8 cellular contexts compared by ENCODE assay signal in genomic region chr6:21935561-21936028, GRCh38.
A peak's percentile ranks its signal among the peaks of the same experiment; 100 is the strongest.
DNase-seq lines count a peak whose midpoint lies in the region; ATAC-seq, FAIRE-seq and TF ChIP-seq lines count a peak whose summit lies in the region.

No MANE protein-coding gene starts in this region.

- ATAC-seq in A549 (peak in 1 of 2 experiments; percentile 54; a peak in 2 of 6 replicates), right lobe of liver (peak; percentile 54 to 76 (median 62)), HG03439 (IDR thresholded peaks at IDR 0.05; ENCODE audit: unreplicated experiment) (no peak)
- no peak for ATAC-seq in activated CD8-positive, alpha-beta memory T cell treated with anti-CD3 and anti-CD28 coated beads, Interleukin-2, amount 10 ng/mL, durations not matched to agents 7 days and 5 days

- H3K27me3 ChIP-seq in Karpas-422 (ENCODE audit: low read length) (no peaks in the 10 kb centered on the region), right lobe of liver (no peaks in the 10 kb centered on the region)

- no peaks in the 10 kb centered on the region for H3K4me1 Mint-ChIP-seq in activated CD8-positive, alpha-beta memory T cell treated with anti-CD3 and anti-CD28 coated beads, Interleukin-2, amount 10 ng/mL, durations not matched to agents 7 days and 5 days

- no peak for TF ChIP-seq POLR2A in A549 (IDR thresholded peaks at IDR 0.05; ENCODE audit: low read length)
- TF ChIP-seq POLR2A in right lobe of liver (IDR thresholded peaks at IDR 0.05): no peak

- POLR2A ChIA-PET in A549 (lab: Yijun Ruan, JAX): no interaction called here

- no peaks in the 10 kb centered on the region for H3K9me3 Mint-ChIP-seq in activated CD8-positive, alpha-beta memory T cell treated with anti-CD3 and anti-CD28 coated beads, Interleukin-2, amount 10 ng/mL, durations not matched to agents 7 days and 5 days (ENCODE audit: low read depth)

- peak; percentile 24; the same call in 1 of the 3 replicates for TF ChIP-seq CTCF in A549 (IDR thresholded peaks at IDR 0.05)
- TF ChIP-seq CTCF in GM12874 (IDR thresholded peaks at IDR 0.05; ENCODE audit: insufficient read depth, low read depth, low read length): peak; percentile 52; the same call in 1 of the 2 replicates
- TF ChIP-seq CTCF in right lobe of liver (IDR thresholded peaks at IDR 0.05): peak; percentile 50 to 67 (median 56)

- WGBS in A549 (ENCODE audit: missing lambda C conversion rate): 63% methylated on average over 2 of the region's 2 CpGs
- 16% methylated on average over 2 of the region's 2 CpGs for WGBS in right lobe of liver (ENCODE audit: insufficient coverage, low coverage, low lambda C conversion rate, missing lambda C conversion rate)

- no peak for TF ChIP-seq EP300 in A549 (IDR thresholded peaks at IDR 0.05)

- H3K36me3 ChIP-seq in Karpas-422 (ENCODE audit: insufficient read depth, low read length): no peaks in the 10 kb centered on the region
- H3K36me3 ChIP-seq in right lobe of liver: no peaks in the 10 kb centered on the region

- H3K4me2 ChIP-seq in A549 (no peak overlapping the region), Karpas-422 (ENCODE audit: low read depth, low read length, poor library complexity, severe bottlenecking) (no peak overlapping the region)

- peak in 1 of 2 experiments; percentile 39; a peak in 2 of 5 replicates for TF ChIP-seq RAD21 in A549 (conservative IDR thresholded peaks at IDR 0.05 in 1 of 2, IDR thresholded peaks at IDR 0.05 in 1 of 2)

- H3K4me3 Mint-ChIP-seq in activated CD8-positive, alpha-beta memory T cell treated with anti-CD3 and anti-CD28 coated beads, Interleukin-2, amount 10 ng/mL, durations not matched to agents 7 days and 5 days: no peak overlapping the region

- CTCF ChIA-PET in A549 (lab: Yijun Ruan, JAX): no interaction called here
- CTCF ChIA-PET in activated CD8-positive, alpha-beta memory T cell treated with anti-CD3 and anti-CD28 coated beads, Interleukin-2, amount 10 ng/mL, durations not matched to agents 7 days and 5 days (lab: Charles Lee): no interaction called here

- no peaks in the 10 kb centered on the region for H3K36me3 Mint-ChIP-seq in activated CD8-positive, alpha-beta memory T cell treated with anti-CD3 and anti-CD28 coated beads, Interleukin-2, amount 10 ng/mL, durations not matched to agents 7 days and 5 days

- H2AFZ ChIP-seq in Karpas-422 (ENCODE audit: low read length): no peak overlapping the region

- intact Hi-C loops in right lobe of liver (cut with DNase I): no loop called here

- H3K27me3 Mint-ChIP-seq in activated CD8-positive, alpha-beta memory T cell treated with anti-CD3 and anti-CD28 coated beads, Interleukin-2, amount 10 ng/mL, durations not matched to agents 7 days and 5 days: no peaks in the 10 kb centered on the region

- no peak for FAIRE-seq in A549 (lab: Jason Lieb, UNC)

- no peak overlapping the region for H3K27ac Mint-ChIP-seq in activated CD8-positive, alpha-beta memory T cell treated with anti-CD3 and anti-CD28 coated beads, Interleukin-2, amount 10 ng/mL, durations not matched to agents 7 days and 5 days

- H3K79me2 ChIP-seq in Karpas-422 (ENCODE audit: low read length): no peaks in the 10 kb centered on the region

- no peaks in the 10 kb centered on the region for H3K9me3 ChIP-seq in A549
- H3K9me3 ChIP-seq in Karpas-422 (ENCODE audit: low read length): no peaks in the 10 kb centered on the region
- no peaks in the 10 kb centered on the region for H3K9me3 ChIP-seq in right lobe of liver

- no peak overlapping the region for H3K9ac ChIP-seq in Karpas-422 (ENCODE audit: low read length)

- H3K4me1 ChIP-seq in A549: no peaks in the 10 kb centered on the region
- H3K4me1 ChIP-seq in Karpas-422 (ENCODE audit: low read length): no peaks in the 10 kb centered on the region
- H3K4me1 ChIP-seq in right lobe of liver: no peaks in the 10 kb centered on the region

- DNase-seq in A549 (ENCODE audit: low read depth in 1 of 2, low spot score in 1 of 2): peak in 1 of 2 experiments; percentile 41
- DNase-seq in Karpas-422: peak; percentile 79
- peak; percentile 55 for DNase-seq in amniotic epithelial cell (ENCODE audit: low read depth)
- peak in 2 of 3 donors; percentile 23 to 49 for DNase-seq in right lobe of liver
- no peak for DNase-seq in activated CD8-positive, alpha-beta memory T cell treated with anti-CD3 and anti-CD28 coated beads, Interleukin-2, amount 10 ng/mL, durations not matched to agents 7 days and 5 days
- DNase-seq in NCI-H1694 treated with DMSO at 0.1 percent for 48 hours (lab: John Stamatoyannopoulos, UW): no peak

- H4K20me1 ChIP-seq in Karpas-422 (ENCODE audit: insufficient read depth, low read depth, low read length): no peaks in the 10 kb centered on the region

- H3K9me2 ChIP-seq in Karpas-422 (replicated peaks; ENCODE audit: insufficient read depth, low read length): no peaks in the 10 kb centered on the region

- H3K27ac ChIP-seq in A549: peak overlapping the region in 1 of 2 experiments; percentile 29; a peak in 2 of 6 replicates
- no peak overlapping the region for H3K27ac ChIP-seq in Karpas-422 (ENCODE audit: low read length)
- no peak overlapping the region for H3K27ac ChIP-seq in right lobe of liver

- H3K4me3 ChIP-seq in A549: no peak overlapping the region
- H3K4me3 ChIP-seq in Karpas-422 (ENCODE audit: low read length): no peak overlapping the region
- H3K4me3 ChIP-seq in right lobe of liver: no peak overlapping the region

TF ChIP-seq in A549, 52 proteins besides CTCF, POLR2A, EP300 and RAD21:
- TF ChIP-seq SMC3 (IDR thresholded peaks at IDR 0.05) (peak; percentile 12; the same call in 1 of the 3 replicates), TFCP2L1 (CRISPR knock-in tag; IDR thresholded peaks at IDR 0.05) (no peak)

Comparison
In these comparisons a context has a peak if more than half of its experiments do, and no peak if none do; other contexts are left out.
1. ATAC-seq: peak in right lobe of liver (4 of 4); none in activated CD8-positive, alpha-beta memory T cell treated with anti-CD3 and anti-CD28 coated beads, Interleukin-2, amount 10 ng/mL, durations not matched to agents 7 days and 5 days (single experiment) and HG03439 (single experiment).
2. DNase-seq: peak in Karpas-422 (single experiment), amniotic epithelial cell (single experiment) and right lobe of liver (2 of 3); none in activated CD8-positive, alpha-beta memory T cell treated with anti-CD3 and anti-CD28 coated beads, Interleukin-2, amount 10 ng/mL, durations not matched to agents 7 days and 5 days (single experiment) and NCI-H1694 treated with DMSO at 0.1 percent for 48 hours (single experiment).
3. Peak in every context shown above with its lines, with median percentiles within 50 percentile points of each other: CTCF ChIP-seq.